14 cellular contexts compared by ENCODE assay signal in genomic region chr6:35955970-35956369, GRCh38. TPM values are rescaled to one million over a fixed set of nuclear protein-coding genes. Genes with fewer than 3 reads are reported as not detected.
DNase-seq lines count a peak whose midpoint lies in the region; ATAC-seq and TF ChIP-seq lines count a peak whose summit lies in the region.
"Had no signal": no experiment of that assay in that cellular context is flagged by ENCODE, and none has a peak within 500 bp of the region (broad histone marks: within the 10 kb centered on the region; RNA-seq: fewer than 3 reads in every experiment).

No MANE protein-coding gene starts in this region.

- no peak overlapping the region for H3K9ac ChIP-seq in SU-DHL-6 (ENCODE audit: low read length)
- H3K9ac ChIP-seq: GM23248 had no signal

- DNase-seq in BJ (ENCODE audit: low read depth) (no peak), GM12864 (ENCODE audit: low read depth) (no peak), foreskin keratinocyte (no peak), hippocampal formation (lab: John Stamatoyannopoulos, UW) (no peak), NCI-H524 (lab: John Stamatoyannopoulos, UW) (no peak)
- DNase-seq: activated CD8-positive, alpha-beta memory T cell treated with anti-CD3 and anti-CD28 coated beads, Interleukin-2, amount 50 U/mL, for 48 hours; DMS153; GM23248; left ventricle myocardium superior; NCI-H69 had no signal

- H3K4me2 ChIP-seq in SU-DHL-6 (ENCODE audit: low read depth, low read length, poor library complexity, severe bottlenecking) = no peak overlapping the region

- TF ChIP-seq CTCF in BJ (IDR thresholded peaks at IDR 0.05; ENCODE audit: insufficient read depth, low read depth, low read length) (peak; percentile 9; the same call in 1 of the 2 replicates), GM12864 (IDR thresholded peaks at IDR 0.05; ENCODE audit: low read depth, low read length, missing control alignments) (peak; percentile 40), SU-DHL-6 (IDR thresholded peaks at IDR 0.05; ENCODE audit: insufficient read depth, low read length, poor library complexity, severe bottlenecking) (peak; percentile 60), foreskin keratinocyte (conservative IDR thresholded peaks at IDR 0.05) (peak; percentile 58)

- H3K27ac ChIP-seq in SU-DHL-6 (ENCODE audit: low read depth, low read length) (no peak overlapping the region), foreskin keratinocyte (no peak overlapping the region)
- H3K27ac ChIP-seq: GM23248, thoracic aorta had no signal

- no peak for ATAC-seq in foreskin keratinocyte
- ATAC-seq in HG03432 (IDR thresholded peaks at IDR 0.05; ENCODE audit: unreplicated experiment) = no peak
- ATAC-seq in HG03139 (IDR thresholded peaks at IDR 0.05; ENCODE audit: unreplicated experiment) = no peak
- ATAC-seq: left ventricle myocardium superior had no signal

- CTCF ChIA-PET in BJ (lab: Yijun Ruan, JAX) = interaction anchor here (1.0 kb wide), 1 partner anchor 13 kb away, joined by 3 read pairs; no protein-coding TSS in a partner anchor

- no peaks in the 10 kb centered on the region for H3K9me3 ChIP-seq in SU-DHL-6 (ENCODE audit: insufficient read depth, low read length)
- H3K9me3 ChIP-seq: thoracic aorta had no signal

- H3K79me2 ChIP-seq in SU-DHL-6 (ENCODE audit: insufficient read depth, low read length) = no peaks in the 10 kb centered on the region

- POLR2A ChIA-PET in BJ (lab: Charles Lee) = no interaction called here

- H2AFZ ChIP-seq in SU-DHL-6 (ENCODE audit: low read depth, low read length, severe bottlenecking) = no peak overlapping the region
- H2AFZ ChIP-seq: GM23248 had no signal

- H4K20me1 ChIP-seq in SU-DHL-6 (ENCODE audit: low read depth, low read length) = no peaks in the 10 kb centered on the region

- H3K27me3 ChIP-seq in BJ (ENCODE audit: control insufficient read depth, insufficient read depth, low read length) (peaks cover 4% of the 10 kb centered on the region; the same call in 1 of the 2 replicates), SU-DHL-6 (ENCODE audit: low read length) (no peaks in the 10 kb centered on the region), foreskin keratinocyte (peaks cover 14% of the 10 kb centered on the region)

- H3K9me2 ChIP-seq in SU-DHL-6 (replicated peaks; ENCODE audit: insufficient read depth, low read length) = no peaks in the 10 kb centered on the region

- no peak overlapping the region for H3K4me3 ChIP-seq in BJ (ENCODE audit: low read depth, low read length)
- H3K4me3 ChIP-seq in GM12864 (ENCODE audit: low read depth, low read length) = no peak overlapping the region
- no peak overlapping the region for H3K4me3 ChIP-seq in SU-DHL-6 (ENCODE audit: insufficient read depth, low read length, poor library complexity, severe bottlenecking)
- H3K4me3 ChIP-seq: GM23248, thoracic aorta had no signal

- H3F3A ChIP-seq in SU-DHL-6 (ENCODE audit: insufficient read depth) = no peaks in the 10 kb centered on the region

- peaks cover 7% of the 10 kb centered on the region for H3K4me1 ChIP-seq in foreskin keratinocyte

- H3K36me3 ChIP-seq in BJ (ENCODE audit: control insufficient read depth, insufficient read depth, low read length) (no peaks in the 10 kb centered on the region), SU-DHL-6 (ENCODE audit: low read length) (no peaks in the 10 kb centered on the region)
- H3K36me3 ChIP-seq: thoracic aorta had no signal

RNA-seq across cellular contexts. Expression of gene SRPK1, which starts 35.1 kb away (rescaled TPM):
- polyA plus RNA-seq in BJ (2011; rRNA removed) = 12.6 and 26.0 TPM in 2 replicates
- 22.6 and 26.6 TPM in 2 replicates for polyA minus RNA-seq in BJ (2011; rRNA and poly(A)+ RNA removed)
- total RNA-seq in foreskin keratinocyte = 68.5 and 74.7 TPM in 2 replicates
- 21.5 and 27.0 TPM in 2 replicates for polyA plus RNA-seq in foreskin keratinocyte

Comparison
In these comparisons a context has a peak if more than half of its experiments do, and no peak if none do; other contexts are left out.
1. CTCF ChIP-seq: peak in every context shown above with its lines; median percentile 60 in SU-DHL-6; 58 in foreskin keratinocyte; 40 in GM12864; 9 in BJ.